Comparison of ENCODE assay signal across 32 cellular contexts in genomic region chr15:68374346-68374745, GRCh38. TPM values are rescaled to one million over a fixed set of nuclear protein-coding genes. Genes with fewer than 3 reads are reported as not detected.
DNase-seq lines count a peak whose midpoint lies in the region; ATAC-seq and TF ChIP-seq lines count a peak whose summit lies in the region.
"Had no signal": no experiment of that assay in that cellular context is flagged by ENCODE, and none has a peak within 500 bp of the region (broad histone marks: within the 10 kb centered on the region; RNA-seq: fewer than 3 reads in every experiment).

No MANE protein-coding gene starts in this region.

- DNase-seq in right atrium auricular region (ENCODE audit: low spot score) (peak; percentile 53), left cardiac atrium (no peak), medulla oblongata (ENCODE audit: extremely low spot score) (peak; percentile 9), sigmoid colon (peak; percentile 39), SW480 (ENCODE audit: low spot score) (no peak)
- no peak for DNase-seq in activated CD4-positive, CD25-positive, alpha-beta regulatory T cell treated with anti-CD3 and anti-CD28 coated beads, Interleukin-2, amount 50 U/mL, for 72 hours
- DNase-seq: activated CD4-positive, CD25-positive, alpha-beta regulatory T cell; activated CD8-positive, alpha-beta T cell treated with anti-CD3 and anti-CD28 coated beads for 36 hours; activated gamma-delta T cell treated with Interleukin-2 at 50 U/mL for 16 hours; activated naive CD8-positive, alpha-beta T cell treated with anti-CD3 and anti-CD28 coated beads, Interleukin-2, amount 10 ng/mL, durations not matched to agents 7 days and 5 days; AML-193; aorta; Calu3; CD4-positive, CD25-positive, alpha-beta regulatory T cell; DMS79; effector memory CD4-positive, alpha-beta T cell; erythroblast; glutamatergic neuron; GM23248; HFFc6; left ventricle myocardium inferior; NCI-H1092 treated with DMSO at 0.1 percent for 48 hours; NCI-H187 treated with DMSO at 0.1 percent for 48 hours; NCI-H2171; NCI-H510A; psoas muscle; stimulated activated CD4-positive, alpha-beta T cell treated with anti-CD3 and anti-CD28 coated beads, Interleukin-4, amount 100 ng/mL, for 24 hours; substantia nigra; T-helper 1 cell had no signal

- H3K4me3 ChIP-seq in right atrium auricular region: no peak overlapping the region
- H3K4me3 ChIP-seq in sigmoid colon: no peak overlapping the region
- H3K4me3 ChIP-seq: GM23248, left ventricle myocardium inferior, psoas muscle had no signal

- no peaks in the 10 kb centered on the region for H3K9me3 ChIP-seq in right atrium auricular region
- no peaks in the 10 kb centered on the region for H3K9me3 ChIP-seq in sigmoid colon
- H3K9me3 ChIP-seq: left ventricle myocardium inferior, psoas muscle had no signal

- H3K4me1 ChIP-seq in right atrium auricular region: peaks cover 0 to 11% of the 10 kb centered on the region in 2 donors
- no peaks in the 10 kb centered on the region for H3K4me1 ChIP-seq in sigmoid colon

- H3K27ac ChIP-seq in right atrium auricular region: no peak overlapping the region
- H3K27ac ChIP-seq in sigmoid colon: no peak overlapping the region
- H3K27ac ChIP-seq: GM23248, left ventricle myocardium inferior, psoas muscle had no signal

- ATAC-seq in left cardiac atrium (no peak), GM18907 (IDR thresholded peaks at IDR 0.05; ENCODE audit: unreplicated experiment) (no peak), GM18517 (IDR thresholded peaks at IDR 0.05; ENCODE audit: unreplicated experiment) (no peak)
- ATAC-seq: activated CD8-positive, alpha-beta T cell treated with anti-CD3 and anti-CD28 coated beads for 36 hours; psoas muscle had no signal

- H3K27me3 ChIP-seq in right atrium auricular region (no peaks in the 10 kb centered on the region), sigmoid colon (no peaks in the 10 kb centered on the region)

- TF ChIP-seq CTCF in right atrium auricular region (IDR thresholded peaks at IDR 0.05) (no peak), sigmoid colon (IDR thresholded peaks at IDR 0.05) (no peak)

- no peaks in the 10 kb centered on the region for H3K36me3 ChIP-seq in right atrium auricular region
- no peaks in the 10 kb centered on the region for H3K36me3 ChIP-seq in sigmoid colon
- H3K36me3 ChIP-seq: left ventricle myocardium inferior had no signal

- no peak for TF ChIP-seq POLR2A in sigmoid colon (IDR thresholded peaks at IDR 0.05)

- TF ChIP-seq EP300 in sigmoid colon (IDR thresholded peaks at IDR 0.05): no peak

- 83% methylated on average over 2 of the region's 2 CpGs for WGBS in sigmoid colon, 2 donors

- intact Hi-C loops in left cardiac atrium (cut with DNase I) (no loop called here), sigmoid colon (cut with DNase I) (no loop called here)

RNA-seq across cellular contexts. Expression of gene ITGA11, which starts 57.6 kb away (rescaled TPM):
- total RNA-seq in right atrium auricular region (10 to 100 TPM; 12.6 to 35.4 TPM), left cardiac atrium (10 to 100 TPM; 22.4 to 23.8 TPM), sigmoid colon (1 to 10 TPM in 3 of 4 donors, under 1 TPM in 1; 0.95 to 6.1 (median 2.7) TPM)
- polyA plus RNA-seq in sigmoid colon: 1 to 10 TPM in 1 of 3 donors, under 1 TPM in 2; 0.71 to 2.4 (median 0.92) TPM
- total RNA-seq: Calu3; CD4-positive, CD25-positive, alpha-beta regulatory T cell; SK-MEL-5 had no signal

Comparison
In these comparisons a context has a peak if more than half of its experiments do, and no peak if none do; other contexts are left out.
1. DNase-seq: peak in right atrium auricular region (single experiment), medulla oblongata (single experiment) and sigmoid colon (single experiment); none in left cardiac atrium (single experiment), activated CD4-positive, CD25-positive, alpha-beta regulatory T cell treated with anti-CD3 and anti-CD28 coated beads, Interleukin-2, amount 50 U/mL, for 72 hours (single experiment) and SW480 (single experiment).